11 cellular contexts compared by ENCODE assay signal in the genomic region with DNA sequence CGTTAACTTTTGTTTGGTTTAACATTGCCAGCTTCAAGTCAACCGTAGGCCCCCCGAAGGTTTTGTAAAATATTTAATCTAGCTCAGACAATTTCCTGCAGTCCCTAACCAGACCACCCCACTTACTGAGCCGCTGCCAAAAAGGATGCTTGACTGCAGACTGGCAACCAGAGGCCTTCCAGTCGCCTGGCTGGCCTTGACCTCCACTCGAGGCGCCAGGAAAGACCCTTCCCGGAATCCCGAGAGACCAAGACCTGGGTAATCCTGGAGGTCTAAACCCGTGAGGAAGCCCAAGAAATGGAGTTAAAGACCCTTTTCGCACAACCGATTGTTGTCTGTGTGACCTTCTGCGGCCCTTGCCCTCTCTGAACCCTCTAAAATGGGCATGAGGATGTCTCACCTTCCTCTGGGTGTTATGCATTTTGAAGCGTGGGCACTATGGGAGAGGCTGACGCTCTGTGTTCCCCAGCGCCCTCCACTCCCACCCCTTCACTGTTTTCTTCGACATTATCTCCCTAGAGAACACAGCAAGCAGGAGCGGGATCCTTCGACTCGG.
DNase-seq lines count a peak whose midpoint lies in the region; ATAC-seq and TF ChIP-seq lines count a peak whose summit lies in the region.
"Had no signal": no experiment of that assay in that cellular context is flagged by ENCODE, and none has a peak within 500 bp of the region (broad histone marks: within the 10 kb centered on the region; RNA-seq: fewer than 3 reads in every experiment).

No MANE protein-coding gene starts in this region.

- ATAC-seq in activated CD8-positive, alpha-beta T cell treated with anti-CD3 and anti-CD28 coated beads for 36 hours, result no peak
- no peak for ATAC-seq in activated CD8-positive, alpha-beta T cell treated with anti-CD3 and anti-CD28 coated beads, Interleukin-2, amount 10 ng/mL, durations not matched to agents 7 days and 5 days
- ATAC-seq in thoracic aorta (ENCODE audit: insufficient number of reproducible peaks, low FRiP score, low read depth) (no peak), HG02588 (IDR thresholded peaks at IDR 0.05; ENCODE audit: unreplicated experiment) (no peak), HG03521 (IDR thresholded peaks at IDR 0.05; ENCODE audit: unreplicated experiment) (no peak)

- DNase-seq in activated CD8-positive, alpha-beta T cell treated with anti-CD3 and anti-CD28 coated beads for 36 hours, result peak; percentile 4
- no peak for DNase-seq in activated CD8-positive, alpha-beta T cell treated with anti-CD3 and anti-CD28 coated beads, Interleukin-2, amount 10 ng/mL, durations not matched to agents 7 days and 5 days
- DNase-seq in thoracic aorta (ENCODE audit: low spot score) (no peak), NCI-H1417 treated with DMSO at 0.1 percent for 48 hours (lab: John Stamatoyannopoulos, UW) (no peak)
- DNase-seq: activated CD4-positive, CD25-positive, alpha-beta regulatory T cell treated with anti-CD3 and anti-CD28 coated beads, Interleukin-2, amount 50 U/mL, for 72 hours; NCI-H187 had no signal

- no peak for TF ChIP-seq CTCF in activated CD8-positive, alpha-beta T cell treated with anti-CD3 and anti-CD28 coated beads for 36 hours (IDR thresholded peaks at IDR 0.05)
- TF ChIP-seq CTCF in thoracic aorta (IDR thresholded peaks at IDR 0.05), result no peak

- H3K9me3 Mint-ChIP-seq in activated CD8-positive, alpha-beta T cell treated with anti-CD3 and anti-CD28 coated beads for 36 hours, result no peaks in the 10 kb centered on the region
- no peaks in the 10 kb centered on the region for H3K9me3 Mint-ChIP-seq in activated CD8-positive, alpha-beta T cell treated with anti-CD3 and anti-CD28 coated beads, Interleukin-2, amount 10 ng/mL, durations not matched to agents 7 days and 5 days (ENCODE audit: insufficient read depth)
- no peaks in the 10 kb centered on the region for H3K9me3 Mint-ChIP-seq in activated naive CD8-positive, alpha-beta T cell (ENCODE audit: low read depth)

- POLR2A ChIA-PET in activated CD8-positive, alpha-beta T cell treated with anti-CD3 and anti-CD28 coated beads for 36 hours (lab: Charles Lee), result interaction anchor here (1.1 kb wide), 1 partner anchor 151 kb away, joined by 3 read pairs; no protein-coding TSS in a partner anchor
- POLR2A ChIA-PET in activated CD8-positive, alpha-beta T cell treated with anti-CD3 and anti-CD28 coated beads, Interleukin-2, amount 10 ng/mL, durations not matched to agents 7 days and 5 days (lab: Charles Lee), result interaction anchor here (1.1 kb wide), 1 partner anchor 124 kb away, joined by 3 read pairs; no protein-coding TSS in a partner anchor

- H3K27me3 ChIP-seq in mucosa of rectum (ENCODE audit: control insufficient read depth in 2 of 2, insufficient read depth in 2 of 2, low read length in 2 of 2), result peaks cover 5 to 25% of the 10 kb centered on the region in 2 donors
- no peaks in the 10 kb centered on the region for H3K27me3 ChIP-seq in thoracic aorta (replicated peaks; ENCODE audit: insufficient read depth)

- CTCF ChIA-PET in activated CD8-positive, alpha-beta T cell treated with anti-CD3 and anti-CD28 coated beads for 36 hours (lab: Charles Lee), result interaction anchor here (1.2 kb wide), 1 partner anchor 69 kb away, joined by 3 read pairs; no protein-coding TSS in a partner anchor
- CTCF ChIA-PET in activated CD8-positive, alpha-beta T cell treated with anti-CD3 and anti-CD28 coated beads, Interleukin-2, amount 10 ng/mL, durations not matched to agents 7 days and 5 days (lab: Charles Lee), result no interaction called here

- intact Hi-C loops in activated CD8-positive, alpha-beta T cell treated with anti-CD3 and anti-CD28 coated beads for 36 hours (cut with micrococcal nuclease), result loop anchor here (10.0 kb wide), 1 partner anchor 83 kb away; a partner anchor contains a TSS

- H3K36me3 Mint-ChIP-seq in activated CD8-positive, alpha-beta T cell treated with anti-CD3 and anti-CD28 coated beads for 36 hours (ENCODE audit: low read depth), result no peaks in the 10 kb centered on the region
- peaks cover 1% of the 10 kb centered on the region for H3K36me3 Mint-ChIP-seq in activated CD8-positive, alpha-beta T cell treated with anti-CD3 and anti-CD28 coated beads, Interleukin-2, amount 10 ng/mL, durations not matched to agents 7 days and 5 days (ENCODE audit: low read depth)
- H3K36me3 Mint-ChIP-seq in activated naive CD8-positive, alpha-beta T cell, result no peaks in the 10 kb centered on the region

- H3K36me3 ChIP-seq in mucosa of rectum (ENCODE audit: control insufficient read depth in 2 of 2, insufficient read depth in 2 of 2, low read length in 2 of 2) (no peaks in the 10 kb centered on the region), thoracic aorta (no peaks in the 10 kb centered on the region)

- peaks cover 24% of the 10 kb centered on the region for H3K27me3 Mint-ChIP-seq in activated CD8-positive, alpha-beta T cell treated with anti-CD3 and anti-CD28 coated beads for 36 hours
- H3K27me3 Mint-ChIP-seq in activated CD8-positive, alpha-beta T cell treated with anti-CD3 and anti-CD28 coated beads, Interleukin-2, amount 10 ng/mL, durations not matched to agents 7 days and 5 days (ENCODE audit: low read depth), result peaks cover 24% of the 10 kb centered on the region
- peaks cover 4% of the 10 kb centered on the region for H3K27me3 Mint-ChIP-seq in activated naive CD8-positive, alpha-beta T cell

- peak overlapping the region; percentile 0 to 63 for H3K4me3 ChIP-seq in mucosa of rectum (ENCODE audit: low read length in 2 of 2)
- peak overlapping the region; percentile 79 for H3K4me3 ChIP-seq in thoracic aorta

- H3K9ac ChIP-seq in mucosa of rectum (ENCODE audit: low read depth in 1 of 2, low read length in 2 of 2), result peak overlapping the region; percentile 58 to 78

- H3K4me1 ChIP-seq in mucosa of rectum (ENCODE audit: control insufficient read depth in 2 of 2, insufficient read depth in 2 of 2, low read length in 2 of 2), result peaks cover 9 to 19% of the 10 kb centered on the region in 2 donors
- H3K4me1 ChIP-seq in thoracic aorta (ENCODE audit: control insufficient read depth in 1 of 2, low read depth in 2 of 2), result peaks cover 0 to 14% of the 10 kb centered on the region in 2 donors

- peak overlapping the region; percentile 42 for H3K4me3 Mint-ChIP-seq in activated CD8-positive, alpha-beta T cell treated with anti-CD3 and anti-CD28 coated beads for 36 hours
- no peak overlapping the region for H3K4me3 Mint-ChIP-seq in activated CD8-positive, alpha-beta T cell treated with anti-CD3 and anti-CD28 coated beads, Interleukin-2, amount 10 ng/mL, durations not matched to agents 7 days and 5 days
- peak overlapping the region; percentile 42 for H3K4me3 Mint-ChIP-seq in activated naive CD8-positive, alpha-beta T cell

- peak overlapping the region; percentile 95 to 98 for H3K27ac ChIP-seq in mucosa of rectum (ENCODE audit: low read depth in 2 of 2, low read length in 2 of 2)
- peak overlapping the region in 1 of 2 donors; percentile 90 for H3K27ac ChIP-seq in thoracic aorta
- H3K27ac ChIP-seq: HL-60 had no signal

- peak overlapping the region; percentile 61 for H3K27ac Mint-ChIP-seq in activated CD8-positive, alpha-beta T cell treated with anti-CD3 and anti-CD28 coated beads for 36 hours
- H3K27ac Mint-ChIP-seq in activated CD8-positive, alpha-beta T cell treated with anti-CD3 and anti-CD28 coated beads, Interleukin-2, amount 10 ng/mL, durations not matched to agents 7 days and 5 days, result no peak overlapping the region
- no peak overlapping the region for H3K27ac Mint-ChIP-seq in activated naive CD8-positive, alpha-beta T cell

- H3K9me3 ChIP-seq in mucosa of rectum (ENCODE audit: control insufficient read depth in 2 of 2, low read length in 2 of 2) (peaks cover 0 to under 1% of the 10 kb centered on the region in 2 donors), thoracic aorta (no peaks in the 10 kb centered on the region)

- H3K4me1 Mint-ChIP-seq in activated CD8-positive, alpha-beta T cell treated with anti-CD3 and anti-CD28 coated beads for 36 hours (ENCODE audit: low read depth), result peaks cover 34% of the 10 kb centered on the region
- peaks cover 37% of the 10 kb centered on the region for H3K4me1 Mint-ChIP-seq in activated CD8-positive, alpha-beta T cell treated with anti-CD3 and anti-CD28 coated beads, Interleukin-2, amount 10 ng/mL, durations not matched to agents 7 days and 5 days (ENCODE audit: low read depth)
- H3K4me1 Mint-ChIP-seq in activated naive CD8-positive, alpha-beta T cell (ENCODE audit: low read depth), result peaks cover 28% of the 10 kb centered on the region
